Comparison of ENCODE assay signal across 1 cellular context in the genomic region with DNA sequence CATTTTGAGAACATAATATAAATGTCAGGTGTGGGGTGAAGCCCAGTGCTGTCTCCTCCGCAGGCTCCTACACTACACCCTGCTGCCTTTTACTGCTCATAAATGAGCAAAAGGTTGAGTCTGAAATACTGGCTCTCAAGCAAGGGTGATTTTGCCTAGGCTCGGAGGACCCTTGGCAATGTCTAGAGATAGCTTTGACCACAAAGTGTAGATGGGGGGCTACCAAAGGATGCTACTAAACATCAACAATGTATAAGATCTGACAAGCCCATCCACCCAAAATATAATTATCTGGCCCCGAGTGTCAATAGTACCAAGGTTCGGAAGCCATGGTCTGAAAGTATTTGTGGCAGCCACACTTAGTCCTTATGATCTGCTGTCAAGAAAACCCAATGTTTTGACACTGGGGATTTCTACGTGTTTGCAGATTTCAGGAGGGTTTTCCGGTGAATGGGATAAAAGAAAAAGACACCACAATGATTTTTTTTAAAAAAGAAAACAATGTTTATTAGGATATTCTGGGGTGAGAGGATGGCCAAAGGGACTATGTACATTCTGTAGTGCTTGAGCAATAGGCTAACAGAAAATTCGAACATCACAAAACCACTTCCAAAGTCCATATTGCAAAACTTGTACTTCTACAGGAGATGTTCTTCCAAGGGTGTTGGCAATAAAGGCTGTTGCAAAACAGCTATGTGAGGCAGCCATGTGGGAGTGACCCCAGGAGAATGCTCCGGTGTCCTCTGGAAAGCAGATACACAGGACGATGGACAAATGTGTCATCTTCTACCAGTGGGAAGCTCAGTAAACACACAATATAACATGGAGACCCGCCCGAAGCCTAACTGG.
TF ChIP-seq lines count a peak whose summit lies in the region.

No MANE protein-coding gene starts in this region.

TF ChIP-seq in HepG2, 621 proteins besides CTCF, POLR2A, EP300 and RAD21 (continued from another document and continues in another):
- TF ChIP-seq, protein P1, sequence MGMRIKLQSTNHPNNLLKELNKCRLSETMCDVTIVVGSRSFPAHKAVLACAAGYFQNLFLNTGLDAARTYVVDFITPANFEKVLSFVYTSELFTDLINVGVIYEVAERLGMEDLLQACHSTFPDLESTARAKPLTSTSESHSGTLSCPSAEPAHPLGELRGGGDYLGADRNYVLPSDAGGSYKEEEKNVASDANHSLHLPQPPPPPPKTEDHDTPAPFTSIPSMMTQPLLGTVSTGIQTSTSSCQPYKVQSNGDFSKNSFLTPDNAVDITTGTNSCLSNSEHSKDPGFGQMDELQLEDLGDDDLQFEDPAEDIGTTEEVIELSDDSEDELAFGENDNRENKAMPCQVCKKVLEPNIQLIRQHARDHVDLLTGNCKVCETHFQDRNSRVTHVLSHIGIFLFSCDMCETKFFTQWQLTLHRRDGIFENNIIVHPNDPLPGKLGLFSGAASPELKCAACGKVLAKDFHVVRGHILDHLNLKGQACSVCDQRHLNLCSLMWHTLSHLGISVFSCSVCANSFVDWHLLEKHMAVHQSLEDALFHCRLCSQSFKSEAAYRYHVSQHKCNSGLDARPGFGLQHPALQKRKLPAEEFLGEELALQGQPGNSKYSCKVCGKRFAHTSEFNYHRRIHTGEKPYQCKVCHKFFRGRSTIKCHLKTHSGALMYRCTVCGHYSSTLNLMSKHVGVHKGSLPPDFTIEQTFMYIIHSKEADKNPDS (CRISPR knock-in tag; IDR thresholded peaks at IDR 0.05): peak; percentile 50; the same call in 1 of the 2 replicates
- 0 out of 2 replicates have a peak, but pooled peaks have one; percentile 79 for TF ChIP-seq WIZ (CRISPR knock-in tag; IDR thresholded peaks at IDR 0.05)
- TF ChIP-seq GATA4 (IDR thresholded peaks at IDR 0.05; ENCODE audit: borderline replicate concordance, low read depth): peak; percentile 65; the same call in 1 of the 2 replicates
- TF ChIP-seq SRSF1 (optimal IDR thresholded peaks at IDR 0.05; ENCODE audit: low read depth, low read length): no peak
- no peak for TF ChIP-seq MZF1 (CRISPR knock-in tag; IDR thresholded peaks at IDR 0.05; ENCODE audit: borderline replicate concordance)
- TF ChIP-seq, protein P2, sequence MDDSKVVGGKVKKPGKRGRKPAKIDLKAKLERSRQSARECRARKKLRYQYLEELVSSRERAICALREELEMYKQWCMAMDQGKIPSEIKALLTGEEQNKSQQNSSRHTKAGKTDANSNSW (CRISPR knock-in tag; IDR thresholded peaks at IDR 0.05; ENCODE audit: borderline replicate concordance): no peak
- no peak for TF ChIP-seq ZSCAN31 (CRISPR knock-in tag; IDR thresholded peaks at IDR 0.05; ENCODE audit: low read depth)
- TF ChIP-seq ZSCAN30 (CRISPR knock-in tag; IDR thresholded peaks at IDR 0.05): no peak
- no peak for TF ChIP-seq CBX2 (IDR thresholded peaks at IDR 0.05; ENCODE audit: low read depth, low read length)
- 0 out of 2 replicates have a peak, but pooled peaks have one; percentile 67 for TF ChIP-seq CBX2 (CRISPR knock-in tag; IDR thresholded peaks at IDR 0.05; ENCODE audit: low read depth)
- TF ChIP-seq ZNF44 (CRISPR knock-in tag; IDR thresholded peaks at IDR 0.05): no peak
- no peak for TF ChIP-seq ZNF747 (CRISPR knock-in tag; IDR thresholded peaks at IDR 0.05; ENCODE audit: borderline replicate concordance)
- 0 out of 2 replicates have a peak, but pooled peaks have one; percentile 18 for TF ChIP-seq ZNF501 (CRISPR knock-in tag; IDR thresholded peaks at IDR 0.05)
- TF ChIP-seq, protein P3, sequence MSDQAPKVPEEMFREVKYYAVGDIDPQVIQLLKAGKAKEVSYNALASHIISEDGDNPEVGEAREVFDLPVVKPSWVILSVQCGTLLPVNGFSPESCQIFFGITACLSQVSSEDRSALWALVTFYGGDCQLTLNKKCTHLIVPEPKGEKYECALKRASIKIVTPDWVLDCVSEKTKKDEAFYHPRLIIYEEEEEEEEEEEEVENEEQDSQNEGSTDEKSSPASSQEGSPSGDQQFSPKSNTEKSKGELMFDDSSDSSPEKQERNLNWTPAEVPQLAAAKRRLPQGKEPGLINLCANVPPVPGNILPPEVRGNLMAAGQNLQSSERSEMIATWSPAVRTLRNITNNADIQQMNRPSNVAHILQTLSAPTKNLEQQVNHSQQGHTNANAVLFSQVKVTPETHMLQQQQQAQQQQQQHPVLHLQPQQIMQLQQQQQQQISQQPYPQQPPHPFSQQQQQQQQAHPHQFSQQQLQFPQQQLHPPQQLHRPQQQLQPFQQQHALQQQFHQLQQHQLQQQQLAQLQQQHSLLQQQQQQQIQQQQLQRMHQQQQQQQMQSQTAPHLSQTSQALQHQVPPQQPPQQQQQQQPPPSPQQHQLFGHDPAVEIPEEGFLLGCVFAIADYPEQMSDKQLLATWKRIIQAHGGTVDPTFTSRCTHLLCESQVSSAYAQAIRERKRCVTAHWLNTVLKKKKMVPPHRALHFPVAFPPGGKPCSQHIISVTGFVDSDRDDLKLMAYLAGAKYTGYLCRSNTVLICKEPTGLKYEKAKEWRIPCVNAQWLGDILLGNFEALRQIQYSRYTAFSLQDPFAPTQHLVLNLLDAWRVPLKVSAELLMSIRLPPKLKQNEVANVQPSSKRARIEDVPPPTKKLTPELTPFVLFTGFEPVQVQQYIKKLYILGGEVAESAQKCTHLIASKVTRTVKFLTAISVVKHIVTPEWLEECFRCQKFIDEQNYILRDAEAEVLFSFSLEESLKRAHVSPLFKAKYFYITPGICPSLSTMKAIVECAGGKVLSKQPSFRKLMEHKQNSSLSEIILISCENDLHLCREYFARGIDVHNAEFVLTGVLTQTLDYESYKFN (CRISPR knock-in tag; conservative IDR thresholded peaks at IDR 0.05): peak; percentile 95
- TF ChIP-seq SP2 (CRISPR knock-in tag; IDR thresholded peaks at IDR 0.05): no peak
- TF ChIP-seq, protein P4, sequence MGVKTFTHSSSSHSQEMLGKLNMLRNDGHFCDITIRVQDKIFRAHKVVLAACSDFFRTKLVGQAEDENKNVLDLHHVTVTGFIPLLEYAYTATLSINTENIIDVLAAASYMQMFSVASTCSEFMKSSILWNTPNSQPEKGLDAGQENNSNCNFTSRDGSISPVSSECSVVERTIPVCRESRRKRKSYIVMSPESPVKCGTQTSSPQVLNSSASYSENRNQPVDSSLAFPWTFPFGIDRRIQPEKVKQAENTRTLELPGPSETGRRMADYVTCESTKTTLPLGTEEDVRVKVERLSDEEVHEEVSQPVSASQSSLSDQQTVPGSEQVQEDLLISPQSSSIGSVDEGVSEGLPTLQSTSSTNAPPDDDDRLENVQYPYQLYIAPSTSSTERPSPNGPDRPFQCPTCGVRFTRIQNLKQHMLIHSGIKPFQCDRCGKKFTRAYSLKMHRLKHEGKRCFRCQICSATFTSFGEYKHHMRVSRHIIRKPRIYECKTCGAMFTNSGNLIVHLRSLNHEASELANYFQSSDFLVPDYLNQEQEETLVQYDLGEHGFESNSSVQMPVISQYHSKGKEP (CRISPR knock-in tag; IDR thresholded peaks at IDR 0.05): no peak
- no peak for TF ChIP-seq ZNF282 (IDR thresholded peaks at IDR 0.05; ENCODE audit: partially characterized antibody)
- no peak for TF ChIP-seq ZNF251 (CRISPR knock-in tag; IDR thresholded peaks at IDR 0.05)
- TF ChIP-seq ZC3H4 (CRISPR knock-in tag; IDR thresholded peaks at IDR 0.05; ENCODE audit: borderline replicate concordance): no peak
- TF ChIP-seq ATF7 (IDR thresholded peaks at IDR 0.05): no peak
- TF ChIP-seq ATF7 (CRISPR knock-in tag; IDR thresholded peaks at IDR 0.05): no peak
- TF ChIP-seq SMAD3 (CRISPR knock-in tag; IDR thresholded peaks at IDR 0.05): peak; percentile 98
- TF ChIP-seq, protein P5, sequence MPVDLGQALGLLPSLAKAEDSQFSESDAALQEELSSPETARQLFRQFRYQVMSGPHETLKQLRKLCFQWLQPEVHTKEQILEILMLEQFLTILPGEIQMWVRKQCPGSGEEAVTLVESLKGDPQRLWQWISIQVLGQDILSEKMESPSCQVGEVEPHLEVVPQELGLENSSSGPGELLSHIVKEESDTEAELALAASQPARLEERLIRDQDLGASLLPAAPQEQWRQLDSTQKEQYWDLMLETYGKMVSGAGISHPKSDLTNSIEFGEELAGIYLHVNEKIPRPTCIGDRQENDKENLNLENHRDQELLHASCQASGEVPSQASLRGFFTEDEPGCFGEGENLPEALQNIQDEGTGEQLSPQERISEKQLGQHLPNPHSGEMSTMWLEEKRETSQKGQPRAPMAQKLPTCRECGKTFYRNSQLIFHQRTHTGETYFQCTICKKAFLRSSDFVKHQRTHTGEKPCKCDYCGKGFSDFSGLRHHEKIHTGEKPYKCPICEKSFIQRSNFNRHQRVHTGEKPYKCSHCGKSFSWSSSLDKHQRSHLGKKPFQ (CRISPR knock-in tag; IDR thresholded peaks at IDR 0.05; ENCODE audit: insufficient replicate concordance): no peak
- TF ChIP-seq, protein P6, sequence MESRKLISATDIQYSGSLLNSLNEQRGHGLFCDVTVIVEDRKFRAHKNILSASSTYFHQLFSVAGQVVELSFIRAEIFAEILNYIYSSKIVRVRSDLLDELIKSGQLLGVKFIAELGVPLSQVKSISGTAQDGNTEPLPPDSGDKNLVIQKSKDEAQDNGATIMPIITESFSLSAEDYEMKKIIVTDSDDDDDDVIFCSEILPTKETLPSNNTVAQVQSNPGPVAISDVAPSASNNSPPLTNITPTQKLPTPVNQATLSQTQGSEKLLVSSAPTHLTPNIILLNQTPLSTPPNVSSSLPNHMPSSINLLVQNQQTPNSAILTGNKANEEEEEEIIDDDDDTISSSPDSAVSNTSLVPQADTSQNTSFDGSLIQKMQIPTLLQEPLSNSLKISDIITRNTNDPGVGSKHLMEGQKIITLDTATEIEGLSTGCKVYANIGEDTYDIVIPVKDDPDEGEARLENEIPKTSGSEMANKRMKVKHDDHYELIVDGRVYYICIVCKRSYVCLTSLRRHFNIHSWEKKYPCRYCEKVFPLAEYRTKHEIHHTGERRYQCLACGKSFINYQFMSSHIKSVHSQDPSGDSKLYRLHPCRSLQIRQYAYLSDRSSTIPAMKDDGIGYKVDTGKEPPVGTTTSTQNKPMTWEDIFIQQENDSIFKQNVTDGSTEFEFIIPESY (CRISPR knock-in tag; IDR thresholded peaks at IDR 0.05): peak; percentile 57
- TF ChIP-seq FOSL2 (CRISPR knock-in tag; IDR thresholded peaks at IDR 0.05): peak; percentile 87
- TF ChIP-seq IKZF1 (IDR thresholded peaks at IDR 0.05): no peak
- no peak for TF ChIP-seq PLRG1 (conservative IDR thresholded peaks at IDR 0.05)
- TF ChIP-seq MATR3 (CRISPR knock-in tag; IDR thresholded peaks at IDR 0.05): no peak
- no peak for TF ChIP-seq POLR2AphosphoS5 (IDR thresholded peaks at IDR 0.05; ENCODE audit: low read depth, low read length)
- TF ChIP-seq MLLT10 (CRISPR knock-in tag; IDR thresholded peaks at IDR 0.05): no peak
- TF ChIP-seq CCAR2 (optimal IDR thresholded peaks at IDR 0.05; ENCODE audit: low read depth, low read length): no peak
- TF ChIP-seq, protein P7, sequence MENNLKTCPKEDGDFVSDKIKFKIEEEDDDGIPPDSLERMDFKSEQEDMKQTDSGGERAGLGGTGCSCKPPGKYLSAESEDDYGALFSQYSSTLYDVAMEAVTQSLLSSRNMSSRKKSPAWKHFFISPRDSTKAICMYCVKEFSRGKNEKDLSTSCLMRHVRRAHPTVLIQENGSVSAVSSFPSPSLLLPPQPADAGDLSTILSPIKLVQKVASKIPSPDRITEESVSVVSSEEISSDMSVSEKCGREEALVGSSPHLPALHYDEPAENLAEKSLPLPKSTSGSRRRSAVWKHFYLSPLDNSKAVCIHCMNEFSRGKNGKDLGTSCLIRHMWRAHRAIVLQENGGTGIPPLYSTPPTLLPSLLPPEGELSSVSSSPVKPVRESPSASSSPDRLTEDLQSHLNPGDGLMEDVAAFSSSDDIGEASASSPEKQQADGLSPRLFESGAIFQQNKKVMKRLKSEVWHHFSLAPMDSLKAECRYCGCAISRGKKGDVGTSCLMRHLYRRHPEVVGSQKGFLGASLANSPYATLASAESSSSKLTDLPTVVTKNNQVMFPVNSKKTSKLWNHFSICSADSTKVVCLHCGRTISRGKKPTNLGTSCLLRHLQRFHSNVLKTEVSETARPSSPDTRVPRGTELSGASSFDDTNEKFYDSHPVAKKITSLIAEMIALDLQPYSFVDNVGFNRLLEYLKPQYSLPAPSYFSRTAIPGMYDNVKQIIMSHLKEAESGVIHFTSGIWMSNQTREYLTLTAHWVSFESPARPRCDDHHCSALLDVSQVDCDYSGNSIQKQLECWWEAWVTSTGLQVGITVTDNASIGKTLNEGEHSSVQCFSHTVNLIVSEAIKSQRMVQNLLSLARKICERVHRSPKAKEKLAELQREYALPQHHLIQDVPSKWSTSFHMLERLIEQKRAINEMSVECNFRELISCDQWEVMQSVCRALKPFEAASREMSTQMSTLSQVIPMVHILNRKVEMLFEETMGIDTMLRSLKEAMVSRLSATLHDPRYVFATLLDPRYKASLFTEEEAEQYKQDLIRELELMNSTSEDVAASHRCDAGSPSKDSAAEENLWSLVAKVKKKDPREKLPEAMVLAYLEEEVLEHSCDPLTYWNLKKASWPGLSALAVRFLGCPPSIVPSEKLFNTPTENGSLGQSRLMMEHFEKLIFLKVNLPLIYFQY (CRISPR knock-in tag; IDR thresholded peaks at IDR 0.05; ENCODE audit: borderline replicate concordance): no peak
- TF ChIP-seq ZNF607 (CRISPR knock-in tag; IDR thresholded peaks at IDR 0.05; ENCODE audit: borderline replicate concordance): no peak
- no peak for TF ChIP-seq ZNF616 (CRISPR knock-in tag; IDR thresholded peaks at IDR 0.05; ENCODE audit: low read depth)
- TF ChIP-seq, protein P8, sequence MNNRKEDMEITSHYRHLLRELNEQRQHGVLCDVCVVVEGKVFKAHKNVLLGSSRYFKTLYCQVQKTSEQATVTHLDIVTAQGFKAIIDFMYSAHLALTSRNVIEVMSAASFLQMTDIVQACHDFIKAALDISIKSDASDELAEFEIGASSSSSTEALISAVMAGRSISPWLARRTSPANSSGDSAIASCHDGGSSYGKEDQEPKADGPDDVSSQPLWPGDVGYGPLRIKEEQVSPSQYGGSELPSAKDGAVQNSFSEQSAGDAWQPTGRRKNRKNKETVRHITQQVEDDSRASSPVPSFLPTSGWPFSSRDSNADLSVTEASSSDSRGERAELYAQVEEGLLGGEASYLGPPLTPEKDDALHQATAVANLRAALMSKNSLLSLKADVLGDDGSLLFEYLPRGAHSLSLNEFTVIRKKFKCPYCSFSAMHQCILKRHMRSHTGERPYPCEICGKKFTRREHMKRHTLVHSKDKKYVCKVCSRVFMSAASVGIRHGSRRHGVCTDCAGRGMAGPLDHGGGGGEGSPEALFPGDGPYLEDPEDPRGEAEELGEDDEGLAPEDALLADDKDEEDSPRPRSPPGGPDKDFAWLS (CRISPR knock-in tag; IDR thresholded peaks at IDR 0.05; ENCODE audit: borderline replicate concordance): no peak
- no peak for TF ChIP-seq MED8 (CRISPR knock-in tag; IDR thresholded peaks at IDR 0.05; ENCODE audit: insufficient replicate concordance)
- TF ChIP-seq RBM39 (IDR thresholded peaks at IDR 0.05; ENCODE audit: low read depth, low read length, poor library complexity, severe bottlenecking): no peak
- no peak for TF ChIP-seq ZSCAN25 (CRISPR knock-in tag; IDR thresholded peaks at IDR 0.05)
- no peak for TF ChIP-seq TCF12 (IDR thresholded peaks at IDR 0.05)
- no peak for TF ChIP-seq TCF12 (CRISPR knock-in tag; IDR thresholded peaks at IDR 0.05)
- no peak for TF ChIP-seq SYNCRIP (IDR thresholded peaks at IDR 0.05; ENCODE audit: insufficient read depth, low read depth, low read length)
- no peak; the same call in 1 of the 2 replicates for TF ChIP-seq ZNF670 (CRISPR knock-in tag; IDR thresholded peaks at IDR 0.05; ENCODE audit: borderline replicate concordance)
- TF ChIP-seq MTA3 (CRISPR knock-in tag; IDR thresholded peaks at IDR 0.05): no peak
- no peak for TF ChIP-seq XRCC5 (optimal IDR thresholded peaks at IDR 0.05; ENCODE audit: low read length)
- no peak for TF ChIP-seq CHD4 (IDR thresholded peaks at IDR 0.05; ENCODE audit: borderline replicate concordance, low read length)
- TF ChIP-seq AGO2 (optimal IDR thresholded peaks at IDR 0.05; ENCODE audit: low read depth, low read length): no peak
- TF ChIP-seq, protein P9, sequence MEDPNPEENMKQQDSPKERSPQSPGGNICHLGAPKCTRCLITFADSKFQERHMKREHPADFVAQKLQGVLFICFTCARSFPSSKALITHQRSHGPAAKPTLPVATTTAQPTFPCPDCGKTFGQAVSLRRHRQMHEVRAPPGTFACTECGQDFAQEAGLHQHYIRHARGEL (CRISPR knock-in tag; IDR thresholded peaks at IDR 0.05): no peak
